ENCODE assay signal across 22 cellular contexts in genomic region chr16:11064202-11064540, GRCh38.
DNase-seq lines count a peak whose midpoint lies in the region; ATAC-seq, FAIRE-seq and TF ChIP-seq lines count a peak whose summit lies in the region.
"Had no signal": no experiment of that assay in that cellular context is flagged by ENCODE, and none has a peak within 500 bp of the region (broad histone marks: within the 10 kb centered on the region; RNA-seq: fewer than 3 reads in every experiment).

No MANE protein-coding gene starts in this region.

- H3K27me3 ChIP-seq in K562 (ENCODE audit: control insufficient read depth in 2 of 2, insufficient read depth in 2 of 2, low read length in 2 of 2) (no peaks in the 10 kb centered on the region), parathyroid adenoma (ENCODE audit: control insufficient read depth, insufficient read depth, low read length) (no peaks in the 10 kb centered on the region)

- no peak for TF ChIP-seq EP300 in K562 (IDR thresholded peaks at IDR 0.05; ENCODE audit: low read length)

- H3K79me2 ChIP-seq in K562 (ENCODE audit: control insufficient read depth, insufficient read depth, low read length) (no peaks in the 10 kb centered on the region), parathyroid adenoma (no peaks in the 10 kb centered on the region)

- H3K9ac ChIP-seq in K562 (ENCODE audit: insufficient read depth in 1 of 2, low read depth in 2 of 2, low read length in 2 of 2) (no peak overlapping the region), parathyroid adenoma (no peak overlapping the region)

- peaks cover 41% of the 10 kb centered on the region for H3K4me1 Mint-ChIP-seq in activated CD8-positive, alpha-beta memory T cell treated with anti-CD3 and anti-CD28 coated beads, Interleukin-2, amount 10 ng/mL, durations not matched to agents 7 days and 5 days

- BruUV-seq in K562 (replicated peaks; lab: Mats Ljungman, UMichigan) = no TSS peak

- no peaks in the 10 kb centered on the region for H3K27me3 Mint-ChIP-seq in activated CD8-positive, alpha-beta memory T cell treated with anti-CD3 and anti-CD28 coated beads, Interleukin-2, amount 10 ng/mL, durations not matched to agents 7 days and 5 days
- H3K27me3 Mint-ChIP-seq: CD4-positive, CD25-positive, alpha-beta regulatory T cell had no signal

- CTCF ChIA-PET in activated CD8-positive, alpha-beta memory T cell treated with anti-CD3 and anti-CD28 coated beads, Interleukin-2, amount 10 ng/mL, durations not matched to agents 7 days and 5 days (lab: Charles Lee) = interaction anchor here (1.5 kb wide), 1 partner anchor 11 kb away, joined by 3 read pairs; no protein-coding TSS in a partner anchor
- CTCF ChIA-PET in K562 (lab: Yijun Ruan, JAX; ENCODE audit: low intra/inter-chr PET ratio) = no interaction called here

- H3K4me3 Mint-ChIP-seq in activated CD8-positive, alpha-beta memory T cell treated with anti-CD3 and anti-CD28 coated beads, Interleukin-2, amount 10 ng/mL, durations not matched to agents 7 days and 5 days = no peak overlapping the region
- H3K4me3 Mint-ChIP-seq: CD4-positive, CD25-positive, alpha-beta regulatory T cell had no signal

- ATAC-seq in activated CD8-positive, alpha-beta memory T cell treated with anti-CD3 and anti-CD28 coated beads, Interleukin-2, amount 10 ng/mL, durations not matched to agents 7 days and 5 days = no peak
- ATAC-seq in K562 = no peak
- ATAC-seq: HCT116 had no signal

- TF ChIP-seq CTCF in K562 (IDR thresholded peaks at IDR 0.05 in 2 of 3, conservative IDR thresholded peaks at IDR 0.05 in 1 of 3; ENCODE audit: insufficient read depth in 2 of 3, low read depth in 1 of 3, low read length in 3 of 3) = no peak
- no peak for TF ChIP-seq CTCF in parathyroid adenoma (IDR thresholded peaks at IDR 0.05)
- no peak for TF ChIP-seq CTCF in coronary artery (IDR thresholded peaks at IDR 0.05)

- H4K20me1 ChIP-seq in K562 (replicated peaks; ENCODE audit: control insufficient read depth, insufficient read depth, low read length) = no peaks in the 10 kb centered on the region

- no peak for DNase-seq in activated CD8-positive, alpha-beta memory T cell treated with anti-CD3 and anti-CD28 coated beads, Interleukin-2, amount 10 ng/mL, durations not matched to agents 7 days and 5 days
- no peak for DNase-seq in activated CD8-positive, alpha-beta memory T cell treated with anti-CD3 and anti-CD28 coated beads, Interleukin-2, amount 50 U/mL, for 48 hours
- DNase-seq in K562 (ENCODE audit: extremely low read depth in 1 of 4, low spot score in 3 of 4) = no peak
- DNase-seq in germinal center (ENCODE audit: low spot score) = no peak
- DNase-seq in coronary artery (ENCODE audit: low spot score) = no peak
- DNase-seq in SKM-1 (lab: John Stamatoyannopoulos, UW; ENCODE audit: unreplicated experiment) = no peak
- DNase-seq: CD4-positive, CD25-positive, alpha-beta regulatory T cell; DMS153; KG1; NCI-H1048; NCI-H1417 treated with DMSO at 0.1 percent for 48 hours; NCI-H1694 treated with DMSO at 0.1 percent for 48 hours; NCI-H2081; NCI-H2227 treated with DMSO at 0.1 percent for 48 hours; NCI-H510A; NCI-H69; SHP77 treated with DMSO at 0.1 percent for 48 hours had no signal

- POLR2A ChIA-PET in K562 (lab: Yijun Ruan, JAX) = interaction anchor here (0.6 kb wide), 1 partner anchor 136 kb away, joined by 3 read pairs; no protein-coding TSS in a partner anchor

- in situ Hi-C loops in K562 (cut with MboI) = no loop called here

- no peak for TF ChIP-seq RAD21 in K562 (CRISPR knock-in tag; conservative IDR thresholded peaks at IDR 0.05 in 1 of 2, IDR thresholded peaks at IDR 0.05 in 1 of 2)

- peak overlapping the region; percentile 56 for H3K27ac ChIP-seq in KOPT-K1 (ENCODE audit: low read depth, low read length, poor library complexity, severe bottlenecking)
- no peak overlapping the region for H3K27ac ChIP-seq in K562 (ENCODE audit: extremely low read depth, low read depth, low read length)
- peak overlapping the region; percentile 78 for H3K27ac ChIP-seq in parathyroid adenoma
- H3K27ac ChIP-seq in coronary artery = no peak overlapping the region
- H3K27ac ChIP-seq: RWPE1 had no signal

- H3K27ac Mint-ChIP-seq in activated CD8-positive, alpha-beta memory T cell treated with anti-CD3 and anti-CD28 coated beads, Interleukin-2, amount 10 ng/mL, durations not matched to agents 7 days and 5 days = peak overlapping the region; percentile 3
- H3K27ac Mint-ChIP-seq: CD4-positive, CD25-positive, alpha-beta regulatory T cell had no signal

- no peak for TF ChIP-seq POLR2A in K562 (conservative IDR thresholded peaks at IDR 0.05)

- no peaks in the 10 kb centered on the region for H3K4me1 ChIP-seq in K562 (replicated peaks in 1 of 2; ENCODE audit: control insufficient read depth in 2 of 2, insufficient read depth in 2 of 2, low read length in 2 of 2)
- peaks cover 24% of the 10 kb centered on the region for H3K4me1 ChIP-seq in parathyroid adenoma

- H3K4me2 ChIP-seq in K562 (ENCODE audit: insufficient read depth, low read length) (no peak overlapping the region), parathyroid adenoma (ENCODE audit: low read length) (peak overlapping the region; percentile 54)

- H2AFZ ChIP-seq in K562 (ENCODE audit: low read depth, low read length) (no peak overlapping the region), parathyroid adenoma (no peak overlapping the region)

- no peak for FAIRE-seq in K562 (lab: Jason Lieb, UNC)
- FAIRE-seq: GM19239 had no signal

- H3K9me3 Mint-ChIP-seq in activated CD8-positive, alpha-beta memory T cell treated with anti-CD3 and anti-CD28 coated beads, Interleukin-2, amount 10 ng/mL, durations not matched to agents 7 days and 5 days (ENCODE audit: low read depth) = no peaks in the 10 kb centered on the region
- H3K9me3 Mint-ChIP-seq: CD4-positive, CD25-positive, alpha-beta regulatory T cell had no signal

- 67% methylated on average over 3 of the region's 3 CpGs for WGBS in K562 (ENCODE audit: insufficient coverage, low coverage, missing lambda C conversion rate)

- no peaks in the 10 kb centered on the region for H3K9me3 ChIP-seq in KOPT-K1 (ENCODE audit: insufficient read depth, low read length, poor library complexity, severe bottlenecking)
- H3K9me3 ChIP-seq in K562 (replicated peaks; ENCODE audit: control insufficient read depth, insufficient read depth, low read depth, low read length) = no peaks in the 10 kb centered on the region
- no peaks in the 10 kb centered on the region for H3K9me3 ChIP-seq in parathyroid adenoma (ENCODE audit: control insufficient read depth, low read length)

- no peak overlapping the region for H3K4me3 ChIP-seq in K562
- H3K4me3 ChIP-seq in parathyroid adenoma (ENCODE audit: low read depth, low read length) = no peak overlapping the region
- no peak overlapping the region for H3K4me3 ChIP-seq in coronary artery

- intact Hi-C loops in K562 (cut with micrococcal nuclease) = no loop called here

- H3K9me1 ChIP-seq in K562 (ENCODE audit: control insufficient read depth, insufficient read depth, low read length) = no peaks in the 10 kb centered on the region

- H3K36me3 ChIP-seq in KOPT-K1 (ENCODE audit: insufficient read depth, low read length) = peaks cover 43% of the 10 kb centered on the region
- H3K36me3 ChIP-seq in K562 (ENCODE audit: control insufficient read depth, insufficient read depth, low read length) = peaks cover 24% of the 10 kb centered on the region; the same call in 1 of the 3 replicates
- H3K36me3 ChIP-seq in parathyroid adenoma (ENCODE audit: control insufficient read depth, insufficient read depth, low read length) = no peaks in the 10 kb centered on the region

- peaks cover 35% of the 10 kb centered on the region for H3K36me3 Mint-ChIP-seq in activated CD8-positive, alpha-beta memory T cell treated with anti-CD3 and anti-CD28 coated beads, Interleukin-2, amount 10 ng/mL, durations not matched to agents 7 days and 5 days

TF ChIP-seq in K562, 482 proteins besides CTCF, POLR2A, EP300 and RAD21:
- TF ChIP-seq E2F6 (IDR thresholded peaks at IDR 0.05; ENCODE audit: borderline replicate concordance in 1 of 2, extremely low read depth in 1 of 2, insufficient read depth in 1 of 2, insufficient read length in 1 of 2, low read depth in 1 of 2, low read length in 1 of 2, poor library complexity in 1 of 2, severe bottlenecking in 1 of 2) = no peak
- 0 out of 2 replicates have a peak, but pooled peaks have one; percentile 37 for TF ChIP-seq FOSL1 (tag; conservative IDR thresholded peaks at IDR 0.05)

Comparison
In these comparisons a context has a peak if more than half of its experiments do, and no peak if none do; other contexts are left out.
1. H3K27ac ChIP-seq: peak in KOPT-K1 (single experiment) and parathyroid adenoma (single experiment); none in K562 (single experiment) and coronary artery (0 of 2).